1 cellular context compared by ENCODE assay signal in genomic region chr6:151616091-151616513, GRCh38.
TF ChIP-seq lines count a peak whose summit lies in the region.

No MANE protein-coding gene starts in this region.

TF ChIP-seq in GM23338, 12 proteins besides CTCF, POLR2A, EP300 and RAD21 (continued from another document):
- TF ChIP-seq ZNF462 (CRISPR knock-in tag; IDR thresholded peaks at IDR 0.05) (no peak), JUNB (IDR thresholded peaks at IDR 0.05; ENCODE audit: unreplicated experiment) (no peak), STAT1 (IDR thresholded peaks at IDR 0.05; ENCODE audit: unreplicated experiment) (no peak), EZH2 (IDR thresholded peaks at IDR 0.05; ENCODE audit: low read depth, unreplicated experiment) (no peak), NANOG (IDR thresholded peaks at IDR 0.05; ENCODE audit: borderline replicate concordance) (no peak), POLR2AphosphoS5 (IDR thresholded peaks at IDR 0.05; ENCODE audit: low read depth) (no peak), REST (IDR thresholded peaks at IDR 0.05; ENCODE audit: unreplicated experiment) (no peak)
